Comparison of ENCODE assay signal across 12 cellular contexts in the genomic region with DNA sequence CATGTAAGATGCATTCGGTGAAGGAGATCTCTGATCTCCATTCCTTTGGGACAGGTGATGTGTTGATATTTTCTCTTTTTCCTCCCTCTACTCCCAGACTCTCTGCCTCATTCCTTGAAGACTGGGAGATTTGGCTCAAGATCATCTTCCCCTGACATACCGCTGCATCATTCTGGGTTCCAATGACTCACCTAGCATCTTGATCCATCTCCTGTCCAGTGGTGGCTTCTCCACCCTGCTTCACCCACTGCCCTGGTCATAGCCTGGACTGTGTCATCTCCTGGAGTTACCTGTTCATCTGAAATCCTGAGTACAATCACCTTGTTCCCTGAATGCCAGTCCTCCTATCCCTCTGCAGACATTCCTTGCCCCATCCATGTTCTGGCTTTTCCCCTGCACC. TPM values are rescaled to one million over a fixed set of nuclear protein-coding genes. Genes with fewer than 3 reads are reported as not detected.
A peak's percentile ranks its signal among the peaks of the same experiment; 100 is the strongest.
DNase-seq lines count a peak whose midpoint lies in the region; ATAC-seq, FAIRE-seq and TF ChIP-seq lines count a peak whose summit lies in the region.
"Had no signal": no experiment of that assay in that cellular context is flagged by ENCODE, and none has a peak within 500 bp of the region (broad histone marks: within the 10 kb centered on the region; RNA-seq: fewer than 3 reads in every experiment).

No MANE protein-coding gene starts in this region.

- DNase-seq in right cardiac atrium = no peak
- DNase-seq in Right ventricle myocardium inferior (ENCODE audit: missing footprints) = no peak
- no peak for DNase-seq in esophagus squamous epithelium (lab: John Stamatoyannopoulos, UW)
- DNase-seq in neural progenitor cell (ENCODE audit: low spot score) = no peak
- no peak for DNase-seq in OCI-M1 (lab: John Stamatoyannopoulos, UW)
- DNase-seq in urothelium cell line (ENCODE audit: low spot score) = no peak
- DNase-seq in globus pallidus (ENCODE audit: low spot score) = no peak
- DNase-seq: activated CD4-positive, alpha-beta memory T cell treated with anti-CD3 and anti-CD28 coated beads for 36 hours had no signal

- peaks cover 26% of the 10 kb centered on the region for H3K36me3 Mint-ChIP-seq in neural progenitor cell
- H3K36me3 Mint-ChIP-seq: activated CD4-positive, alpha-beta memory T cell treated with anti-CD3 and anti-CD28 coated beads for 36 hours had no signal

- no peak for TF ChIP-seq POLR2A in esophagus squamous epithelium (IDR thresholded peaks at IDR 0.05)

- H3K79me2 ChIP-seq in neural progenitor cell (ENCODE audit: low read depth) = peaks cover 64% of the 10 kb centered on the region

- H3K36me3 ChIP-seq in esophagus squamous epithelium = peaks cover 0 to 12% (median 0%) of the 10 kb centered on the region in 3 donors
- H3K36me3 ChIP-seq in neural progenitor cell = no peaks in the 10 kb centered on the region

- no peak overlapping the region for H3K4me3 ChIP-seq in right cardiac atrium (ENCODE audit: low read length)
- no peak overlapping the region for H3K4me3 ChIP-seq in esophagus squamous epithelium
- H3K4me3 ChIP-seq in neural progenitor cell = no peak overlapping the region
- H3K4me3 ChIP-seq: BLaER1 had no signal

- H3K4me2 ChIP-seq in neural progenitor cell = peak overlapping the region; percentile 30

- peaks cover 2% of the 10 kb centered on the region for H3K9me3 Mint-ChIP-seq in neural progenitor cell
- H3K9me3 Mint-ChIP-seq: activated CD4-positive, alpha-beta memory T cell treated with anti-CD3 and anti-CD28 coated beads for 36 hours had no signal

- FAIRE-seq in urothelium cell line (lab: Jason Lieb, UNC) = no peak

- peaks cover 24% of the 10 kb centered on the region for H3F3A ChIP-seq in neural progenitor cell (ENCODE audit: low read depth)

- H3K27me3 ChIP-seq in right cardiac atrium (ENCODE audit: control insufficient read depth, insufficient read depth) (no peaks in the 10 kb centered on the region), esophagus squamous epithelium (no peaks in the 10 kb centered on the region), neural progenitor cell (no peaks in the 10 kb centered on the region)
- H3K27me3 ChIP-seq: BLaER1 had no signal

- 96% methylated on average over 2 of the region's 2 CpGs for WGBS in right cardiac atrium
- 78 to 89% methylated on average over 2 of the region's 2 CpGs for WGBS in esophagus squamous epithelium, 2 donors

- H3K9me3 ChIP-seq in right cardiac atrium (ENCODE audit: control insufficient read depth, low read length) (no peaks in the 10 kb centered on the region), esophagus squamous epithelium (no peaks in the 10 kb centered on the region), neural progenitor cell (ENCODE audit: low read depth) (no peaks in the 10 kb centered on the region)
- H3K9me3 ChIP-seq: BLaER1 had no signal

- peaks cover 68% of the 10 kb centered on the region for H3K4me1 Mint-ChIP-seq in neural progenitor cell

- H4K20me1 ChIP-seq in neural progenitor cell (ENCODE audit: low read depth) = peaks cover 43% of the 10 kb centered on the region

- intact Hi-C loops in right cardiac atrium (cut with DNase I) = loop anchor here in 1 of 4 donors (5.0 kb wide), 1 partner anchor 39 kb away; no protein-coding TSS in a partner anchor
- intact Hi-C loops in Right ventricle myocardium inferior (cut with DNase I) = no loop called here
- intact Hi-C loops in esophagus squamous epithelium (cut with DNase I) = no loop called here

- H3K27ac ChIP-seq in right cardiac atrium (ENCODE audit: low read length) (peak overlapping the region; percentile 51), esophagus squamous epithelium (peak overlapping the region in 3 of 4 donors; percentile 75 to 87 (median 81)), neural progenitor cell (no peak overlapping the region)
- H3K27ac ChIP-seq: parathyroid adenoma had no signal

- no peak overlapping the region for H2AFZ ChIP-seq in neural progenitor cell (replicated peaks)
- H2AFZ ChIP-seq: parathyroid adenoma had no signal

- H3K4me3 Mint-ChIP-seq in neural progenitor cell = no peak overlapping the region
- H3K4me3 Mint-ChIP-seq: activated CD4-positive, alpha-beta memory T cell treated with anti-CD3 and anti-CD28 coated beads for 36 hours; activated naive CD4-positive, alpha-beta T cell treated with anti-CD3 and anti-CD28 coated beads, Interleukin-2, amount 50 U/mL, for 24 hours had no signal

- ATAC-seq in right cardiac atrium (no peak), Right ventricle myocardium inferior (no peak), HG02885 (IDR thresholded peaks at IDR 0.05; ENCODE audit: poor library complexity, unreplicated experiment) (no peak)

- H3K27me3 Mint-ChIP-seq in neural progenitor cell (ENCODE audit: insufficient read depth, low read depth) = peaks cover 19% of the 10 kb centered on the region
- H3K27me3 Mint-ChIP-seq: activated CD4-positive, alpha-beta memory T cell treated with anti-CD3 and anti-CD28 coated beads for 36 hours; activated naive CD4-positive, alpha-beta T cell treated with anti-CD3 and anti-CD28 coated beads, Interleukin-2, amount 50 U/mL, for 24 hours had no signal

- TF ChIP-seq CTCF in esophagus squamous epithelium (IDR thresholded peaks at IDR 0.05) (no peak), neural progenitor cell (IDR thresholded peaks at IDR 0.05) (no peak)

- H3K4me1 ChIP-seq in right cardiac atrium (ENCODE audit: control insufficient read depth, insufficient read depth, low read length) = peaks cover 31% of the 10 kb centered on the region
- H3K4me1 ChIP-seq in esophagus squamous epithelium = peaks cover 15 to 61% (median 41%) of the 10 kb centered on the region in 3 donors
- H3K4me1 ChIP-seq in neural progenitor cell = peaks cover 28% of the 10 kb centered on the region

- peak overlapping the region; percentile 90 for H3K27ac Mint-ChIP-seq in neural progenitor cell
- H3K27ac Mint-ChIP-seq: activated CD4-positive, alpha-beta memory T cell treated with anti-CD3 and anti-CD28 coated beads for 36 hours; activated naive CD4-positive, alpha-beta T cell treated with anti-CD3 and anti-CD28 coated beads, Interleukin-2, amount 50 U/mL, for 24 hours had no signal

- H3K9ac ChIP-seq in neural progenitor cell = no peak overlapping the region
- H3K9ac ChIP-seq: BLaER1, parathyroid adenoma had no signal

RNA-seq across cellular contexts. Expression of a gene that starts 57.4 kb away (rescaled TPM):
- total RNA-seq in right cardiac atrium = 100 to 1,000 TPM; 201 to 249 (median 232) TPM
- polyA plus RNA-seq in right cardiac atrium = 91.7 TPM
- total RNA-seq in Right ventricle myocardium inferior = 267 TPM
- 10 to 100 TPM; 31.8 to 40.6 (median 37.7) TPM for total RNA-seq in esophagus squamous epithelium
- 32.2 and 41.3 TPM in 2 replicates for total RNA-seq in neural progenitor cell (ENCODE audit: low replicate concordance)
